Comparison of ENCODE assay signal across 6 cellular contexts in the genomic region with DNA sequence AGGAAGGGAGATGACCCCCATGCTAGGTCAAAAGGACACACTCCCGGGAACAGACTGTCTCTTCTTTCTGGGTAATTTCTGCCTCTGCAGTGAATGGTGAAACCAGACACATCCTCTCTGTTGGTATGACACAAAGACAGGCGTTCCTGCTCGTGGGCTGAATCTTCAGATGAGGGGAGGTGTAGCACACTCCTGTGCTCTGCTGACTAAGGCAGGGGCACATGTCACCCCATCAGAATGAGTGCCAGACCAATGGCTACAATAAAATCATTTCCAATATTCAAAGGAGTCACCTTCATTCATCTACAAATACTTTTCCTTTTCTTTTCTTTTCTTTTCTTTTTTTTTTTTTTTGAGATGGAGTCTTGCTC. TPM values are rescaled to one million over a fixed set of nuclear protein-coding genes. Genes with fewer than 3 reads are reported as not detected.
"Had no signal": no experiment of that assay in that cellular context is flagged by ENCODE, and none has a peak within 500 bp of the region (broad histone marks: within the 10 kb centered on the region; RNA-seq: fewer than 3 reads in every experiment).

No MANE protein-coding gene starts in this region.

RNA-seq across cellular contexts. Expression of a gene that starts 24.2 kb away (rescaled TPM):
- total RNA-seq: GM23248, GM23338, H1, H7, H9, HFFc6 had no signal
